8 cellular contexts compared by ENCODE assay signal in the genomic region with DNA sequence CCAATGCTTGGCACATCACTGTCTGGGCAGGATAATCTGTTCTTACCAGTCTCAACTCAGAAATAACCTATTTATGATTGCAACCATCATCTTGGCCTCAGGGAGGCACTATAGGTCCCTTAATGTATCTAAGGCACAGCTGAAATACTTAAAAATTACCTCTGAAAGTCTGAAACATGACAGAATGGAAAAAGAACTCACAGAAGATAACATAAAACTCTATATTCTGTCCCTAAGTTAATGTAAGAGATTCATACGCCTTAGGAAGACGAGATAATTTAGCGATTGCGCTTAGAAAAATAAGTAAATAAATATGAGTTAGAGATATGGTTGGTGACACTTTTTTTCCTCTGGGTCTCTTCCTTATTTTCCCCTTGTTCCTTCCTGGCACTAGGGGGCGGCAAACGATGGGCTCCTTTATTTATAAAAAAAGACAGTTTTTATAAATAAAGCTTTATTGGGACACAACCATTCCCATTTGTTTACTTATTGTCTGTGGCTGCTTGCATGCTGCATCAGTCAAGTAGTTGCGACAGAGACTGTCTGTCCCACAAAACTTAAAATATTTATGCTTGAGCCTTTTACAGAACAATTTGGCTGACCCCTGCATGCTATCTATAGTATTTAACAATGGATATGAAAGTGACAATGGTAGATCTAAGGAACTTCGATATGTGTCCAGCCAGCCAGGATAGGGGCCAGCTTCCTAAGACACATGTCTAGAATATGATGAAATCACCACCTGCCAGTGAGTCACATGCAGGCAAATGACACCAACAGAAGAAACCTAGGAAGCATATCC.
DNase-seq lines count a peak whose midpoint lies in the region; ATAC-seq, FAIRE-seq and TF ChIP-seq lines count a peak whose summit lies in the region.

No MANE protein-coding gene starts in this region.

- intact Hi-C loops in Panc1 (cut with micrococcal nuclease; ENCODE audit: unreplicated experiment), result loop anchor here (2.0 to 10.0 kb wide), 6 partner anchors 111 to 855 kb away; no protein-coding TSS in a partner anchor

- CTCF ChIA-PET in Panc1 (lab: Charles Lee), result interaction anchor here (0.6 to 1.2 kb wide), 2 partner anchors 369 to 404 kb away, joined by 3 to 4 read pairs; no protein-coding TSS in a partner anchor

- H3K4me3 ChIP-seq in HUES6 (ENCODE audit: low read depth, low read length) (peak overlapping the region; percentile 53), Panc1 (ENCODE audit: low read depth in 2 of 2, low read length in 2 of 2) (no peak overlapping the region)

- no peak overlapping the region for H3K9ac ChIP-seq in HUES6 (ENCODE audit: low read length)

- peak; percentile 69; the same call in 1 of the 2 replicates for ATAC-seq in Panc1
- no peak for ATAC-seq in activated T-cell treated with anti-CD3 and anti-CD28 coated beads, Interleukin-2, amount 50 U/mL, for 4 hours

- H3K36me3 ChIP-seq in HUES6 (ENCODE audit: control insufficient read depth, insufficient read depth, low read length) (no peaks in the 10 kb centered on the region), Panc1 (ENCODE audit: control insufficient read depth, insufficient read depth, low read length) (no peaks in the 10 kb centered on the region)

- no peaks in the 10 kb centered on the region for H3K9me3 Mint-ChIP-seq in activated T-cell treated with anti-CD3 and anti-CD28 coated beads, Interleukin-2, amount 50 U/mL, for 4 hours

- no peaks in the 10 kb centered on the region for H3K4me1 ChIP-seq in HUES6 (ENCODE audit: control insufficient read depth, insufficient read depth, low read length)
- H3K4me1 ChIP-seq in Panc1 (ENCODE audit: control insufficient read depth, insufficient read depth, low read length), result no peaks in the 10 kb centered on the region

- peak; percentile 60 for TF ChIP-seq CTCF in GM20000 (IDR thresholded peaks at IDR 0.05; ENCODE audit: extremely low read depth, missing control alignments)
- TF ChIP-seq CTCF in Panc1 (IDR thresholded peaks at IDR 0.05), result peak; percentile 67; the same call in 1 of the 2 replicates

- H3K27me3 ChIP-seq in HUES6 (ENCODE audit: control insufficient read depth, insufficient read depth, low read length) (0 out of 2 replicates have a peak, but pooled peaks cover 5% of the 10 kb centered on the region), Panc1 (ENCODE audit: control insufficient read depth, insufficient read depth, low read length) (peaks cover 3% of the 10 kb centered on the region; the same call in 1 of the 2 replicates)

- peaks cover 12% of the 10 kb centered on the region for H3K27me3 Mint-ChIP-seq in activated T-cell treated with anti-CD3 and anti-CD28 coated beads, Interleukin-2, amount 50 U/mL, for 4 hours (ENCODE audit: low read depth)

- H3K4me1 Mint-ChIP-seq in activated T-cell treated with anti-CD3 and anti-CD28 coated beads, Interleukin-2, amount 50 U/mL, for 4 hours (ENCODE audit: low read depth), result peaks cover 4% of the 10 kb centered on the region

- POLR2A ChIA-PET in Panc1 (lab: Charles Lee), result no interaction called here

- H3K36me3 Mint-ChIP-seq in activated T-cell treated with anti-CD3 and anti-CD28 coated beads, Interleukin-2, amount 50 U/mL, for 4 hours (ENCODE audit: insufficient read depth), result no peaks in the 10 kb centered on the region

- DNase-seq in DMS79 treated with DMSO at 0.1 percent for 48 hours (lab: John Stamatoyannopoulos, UW) (peak; percentile 19), GM20000 (ENCODE audit: low spot score) (peak; percentile 58), Panc1 (ENCODE audit: low read depth, low spot score) (peak; percentile 55), dedifferentiated amniotic fluid mesenchymal stem cell (ENCODE audit: extremely low spot score) (peak; percentile 68), mucosa of gallbladder (ENCODE audit: low spot score) (peak; percentile 40), GM19239 (ENCODE audit: insufficient read length, low spot score) (no peak)
- DNase-seq in activated T-cell treated with anti-CD3 and anti-CD28 coated beads, Interleukin-2, amount 50 U/mL, for 4 hours, result no peak

- BruUV-seq in Panc1 (replicated peaks; lab: Mats Ljungman, UMichigan), result no TSS peak

- FAIRE-seq in GM19239 (lab: Jason Lieb, UNC), result no peak

- H3K27ac ChIP-seq in HUES6 (ENCODE audit: low read depth, low read length), result no peak overlapping the region
- no peak overlapping the region for H3K27ac ChIP-seq in Panc1 (ENCODE audit: low read length)

- H3K9me3 ChIP-seq in HUES6 (ENCODE audit: control insufficient read depth, insufficient read depth, low read depth, low read length) (no peaks in the 10 kb centered on the region), Panc1 (ENCODE audit: control insufficient read depth, insufficient read depth, low read depth, low read length) (no peaks in the 10 kb centered on the region)

- no peak overlapping the region for H3K4me3 Mint-ChIP-seq in activated T-cell treated with anti-CD3 and anti-CD28 coated beads, Interleukin-2, amount 50 U/mL, for 4 hours

- in situ Hi-C loops in Panc1 (cut with HindIII; ENCODE audit: low pct_unique_long_range_greater_than_20kb, low sequenced_read_pairs), result no loop called here

Comparison
In these comparisons a context has a peak if more than half of its experiments do, and no peak if none do; other contexts are left out.
1. DNase-seq: peak in DMS79 treated with DMSO at 0.1 percent for 48 hours (single experiment), GM20000 (single experiment), Panc1 (single experiment), dedifferentiated amniotic fluid mesenchymal stem cell (single experiment) and mucosa of gallbladder (single experiment); none in activated T-cell treated with anti-CD3 and anti-CD28 coated beads, Interleukin-2, amount 50 U/mL, for 4 hours (single experiment) and GM19239 (single experiment).